In the genomic region with DNA sequence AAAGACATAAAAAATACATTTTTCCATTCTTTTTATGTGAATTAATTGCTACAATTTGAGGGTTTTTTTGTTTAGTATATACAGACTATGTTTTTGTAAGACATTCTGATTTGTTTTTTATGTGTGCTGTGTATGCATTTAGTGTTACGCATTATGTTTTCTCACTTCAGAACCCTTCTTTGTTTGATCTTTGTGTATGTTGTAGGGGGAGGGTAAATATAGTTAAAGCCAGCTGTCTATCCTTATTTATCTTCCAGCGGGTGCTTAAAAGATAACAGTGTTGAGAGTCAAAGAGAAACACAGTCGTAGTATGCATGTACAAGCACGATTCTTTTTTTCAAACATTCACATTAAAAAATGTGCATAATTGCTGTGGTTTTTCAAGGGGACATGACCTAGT, we compare ENCODE assay signal across 1 cellular context.
TF ChIP-seq lines count a peak whose summit lies in the region.

No MANE protein-coding gene starts in this region.

TF ChIP-seq in HepG2, 621 proteins besides CTCF, POLR2A, EP300 and RAD21 (continued from another document and continues in another):
- TF ChIP-seq, protein P1, sequence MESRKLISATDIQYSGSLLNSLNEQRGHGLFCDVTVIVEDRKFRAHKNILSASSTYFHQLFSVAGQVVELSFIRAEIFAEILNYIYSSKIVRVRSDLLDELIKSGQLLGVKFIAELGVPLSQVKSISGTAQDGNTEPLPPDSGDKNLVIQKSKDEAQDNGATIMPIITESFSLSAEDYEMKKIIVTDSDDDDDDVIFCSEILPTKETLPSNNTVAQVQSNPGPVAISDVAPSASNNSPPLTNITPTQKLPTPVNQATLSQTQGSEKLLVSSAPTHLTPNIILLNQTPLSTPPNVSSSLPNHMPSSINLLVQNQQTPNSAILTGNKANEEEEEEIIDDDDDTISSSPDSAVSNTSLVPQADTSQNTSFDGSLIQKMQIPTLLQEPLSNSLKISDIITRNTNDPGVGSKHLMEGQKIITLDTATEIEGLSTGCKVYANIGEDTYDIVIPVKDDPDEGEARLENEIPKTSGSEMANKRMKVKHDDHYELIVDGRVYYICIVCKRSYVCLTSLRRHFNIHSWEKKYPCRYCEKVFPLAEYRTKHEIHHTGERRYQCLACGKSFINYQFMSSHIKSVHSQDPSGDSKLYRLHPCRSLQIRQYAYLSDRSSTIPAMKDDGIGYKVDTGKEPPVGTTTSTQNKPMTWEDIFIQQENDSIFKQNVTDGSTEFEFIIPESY (CRISPR knock-in tag; IDR thresholded peaks at IDR 0.05), result no peak
- TF ChIP-seq ELF1 (CRISPR knock-in tag; IDR thresholded peaks at IDR 0.05), result no peak
- TF ChIP-seq ERF (CRISPR knock-in tag; IDR thresholded peaks at IDR 0.05), result peak; percentile 44; the same call in 1 of the 2 replicates
- TF ChIP-seq, protein P2, sequence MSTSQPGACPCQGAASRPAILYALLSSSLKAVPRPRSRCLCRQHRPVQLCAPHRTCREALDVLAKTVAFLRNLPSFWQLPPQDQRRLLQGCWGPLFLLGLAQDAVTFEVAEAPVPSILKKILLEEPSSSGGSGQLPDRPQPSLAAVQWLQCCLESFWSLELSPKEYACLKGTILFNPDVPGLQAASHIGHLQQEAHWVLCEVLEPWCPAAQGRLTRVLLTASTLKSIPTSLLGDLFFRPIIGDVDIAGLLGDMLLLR (CRISPR knock-in tag; IDR thresholded peaks at IDR 0.05), result no peak
- no peak for TF ChIP-seq NR2C2 (CRISPR knock-in tag; IDR thresholded peaks at IDR 0.05; ENCODE audit: borderline replicate concordance)
- TF ChIP-seq, protein P3, sequence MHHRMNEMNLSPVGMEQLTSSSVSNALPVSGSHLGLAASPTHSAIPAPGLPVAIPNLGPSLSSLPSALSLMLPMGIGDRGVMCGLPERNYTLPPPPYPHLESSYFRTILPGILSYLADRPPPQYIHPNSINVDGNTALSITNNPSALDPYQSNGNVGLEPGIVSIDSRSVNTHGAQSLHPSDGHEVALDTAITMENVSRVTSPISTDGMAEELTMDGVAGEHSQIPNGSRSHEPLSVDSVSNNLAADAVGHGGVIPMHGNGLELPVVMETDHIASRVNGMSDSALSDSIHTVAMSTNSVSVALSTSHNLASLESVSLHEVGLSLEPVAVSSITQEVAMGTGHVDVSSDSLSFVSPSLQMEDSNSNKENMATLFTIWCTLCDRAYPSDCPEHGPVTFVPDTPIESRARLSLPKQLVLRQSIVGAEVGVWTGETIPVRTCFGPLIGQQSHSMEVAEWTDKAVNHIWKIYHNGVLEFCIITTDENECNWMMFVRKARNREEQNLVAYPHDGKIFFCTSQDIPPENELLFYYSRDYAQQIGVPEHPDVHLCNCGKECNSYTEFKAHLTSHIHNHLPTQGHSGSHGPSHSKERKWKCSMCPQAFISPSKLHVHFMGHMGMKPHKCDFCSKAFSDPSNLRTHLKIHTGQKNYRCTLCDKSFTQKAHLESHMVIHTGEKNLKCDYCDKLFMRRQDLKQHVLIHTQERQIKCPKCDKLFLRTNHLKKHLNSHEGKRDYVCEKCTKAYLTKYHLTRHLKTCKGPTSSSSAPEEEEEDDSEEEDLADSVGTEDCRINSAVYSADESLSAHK (CRISPR knock-in tag; IDR thresholded peaks at IDR 0.05; ENCODE audit: borderline replicate concordance), result no peak
- no peak for TF ChIP-seq AGO2 (optimal IDR thresholded peaks at IDR 0.05; ENCODE audit: low read depth, low read length)
- TF ChIP-seq ZNF274 (CRISPR knock-in tag; IDR thresholded peaks at IDR 0.05), result no peak
- TF ChIP-seq MLXIP (CRISPR knock-in tag; IDR thresholded peaks at IDR 0.05; ENCODE audit: borderline replicate concordance), result no peak
- no peak for TF ChIP-seq HNRNPK (IDR thresholded peaks at IDR 0.05; ENCODE audit: low read depth, low read length, poor library complexity, severe bottlenecking)
- TF ChIP-seq, protein P4, sequence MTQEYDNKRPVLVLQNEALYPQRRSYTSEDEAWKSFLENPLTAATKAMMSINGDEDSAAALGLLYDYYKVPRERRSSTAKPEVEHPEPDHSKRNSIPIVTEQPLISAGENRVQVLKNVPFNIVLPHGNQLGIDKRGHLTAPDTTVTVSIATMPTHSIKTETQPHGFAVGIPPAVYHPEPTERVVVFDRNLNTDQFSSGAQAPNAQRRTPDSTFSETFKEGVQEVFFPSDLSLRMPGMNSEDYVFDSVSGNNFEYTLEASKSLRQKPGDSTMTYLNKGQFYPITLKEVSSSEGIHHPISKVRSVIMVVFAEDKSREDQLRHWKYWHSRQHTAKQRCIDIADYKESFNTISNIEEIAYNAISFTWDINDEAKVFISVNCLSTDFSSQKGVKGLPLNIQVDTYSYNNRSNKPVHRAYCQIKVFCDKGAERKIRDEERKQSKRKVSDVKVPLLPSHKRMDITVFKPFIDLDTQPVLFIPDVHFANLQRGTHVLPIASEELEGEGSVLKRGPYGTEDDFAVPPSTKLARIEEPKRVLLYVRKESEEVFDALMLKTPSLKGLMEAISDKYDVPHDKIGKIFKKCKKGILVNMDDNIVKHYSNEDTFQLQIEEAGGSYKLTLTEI (CRISPR knock-in tag; conservative IDR thresholded peaks at IDR 0.05), result no peak
- no peak for TF ChIP-seq MTA3 (CRISPR knock-in tag; IDR thresholded peaks at IDR 0.05)
- TF ChIP-seq ZXDC (CRISPR knock-in tag; IDR thresholded peaks at IDR 0.05), result no peak
- no peak for TF ChIP-seq ZNF180 (CRISPR knock-in tag; IDR thresholded peaks at IDR 0.05; ENCODE audit: borderline replicate concordance, low read depth)
- 0 out of 2 replicates have a peak, but pooled peaks have one; percentile 13 for TF ChIP-seq MED1 (CRISPR knock-in tag; IDR thresholded peaks at IDR 0.05)
- peak; percentile 44; the same call in 1 of the 2 replicates for TF ChIP-seq NR2F6 (IDR thresholded peaks at IDR 0.05)
- TF ChIP-seq NR2F6 (CRISPR knock-in tag; IDR thresholded peaks at IDR 0.05), result no peak
- TF ChIP-seq HDAC2 (CRISPR knock-in tag; IDR thresholded peaks at IDR 0.05), result peak; percentile 65; the same call in 1 of the 2 replicates
- 0 out of 2 replicates have a peak, but pooled peaks have one; percentile 7 for TF ChIP-seq HNF4A (CRISPR knock-in tag; IDR thresholded peaks at IDR 0.05)
- TF ChIP-seq ZNF318 (CRISPR knock-in tag; IDR thresholded peaks at IDR 0.05), result no peak
- TF ChIP-seq TAF15 (IDR thresholded peaks at IDR 0.05; ENCODE audit: low read depth, low read length, poor library complexity, severe bottlenecking), result no peak
- TF ChIP-seq XRCC5 (optimal IDR thresholded peaks at IDR 0.05; ENCODE audit: low read length), result no peak
- no peak for TF ChIP-seq MED13 (CRISPR knock-in tag; IDR thresholded peaks at IDR 0.05)
- TF ChIP-seq ZNF747 (CRISPR knock-in tag; IDR thresholded peaks at IDR 0.05; ENCODE audit: borderline replicate concordance), result no peak
- no peak for TF ChIP-seq THAP8 (CRISPR knock-in tag; IDR thresholded peaks at IDR 0.05; ENCODE audit: borderline replicate concordance)
- TF ChIP-seq SNAPC2 (CRISPR knock-in tag; IDR thresholded peaks at IDR 0.05), result 0 out of 2 replicates have a peak, but pooled peaks have one; percentile 40
- TF ChIP-seq ZNF678 (CRISPR knock-in tag; IDR thresholded peaks at IDR 0.05), result no peak
- TF ChIP-seq SRSF9 (IDR thresholded peaks at IDR 0.05; ENCODE audit: borderline replicate concordance, insufficient read depth, low read depth, low read length, poor library complexity, severe bottlenecking), result no peak
- no peak for TF ChIP-seq BATF2 (CRISPR knock-in tag; IDR thresholded peaks at IDR 0.05)
- peak; percentile 56 for TF ChIP-seq SAP130 (CRISPR knock-in tag; IDR thresholded peaks at IDR 0.05; ENCODE audit: low read depth)
- no peak for TF ChIP-seq CREBL2 (CRISPR knock-in tag; IDR thresholded peaks at IDR 0.05; ENCODE audit: borderline replicate concordance)
- no peak for TF ChIP-seq CBX5 (CRISPR knock-in tag; IDR thresholded peaks at IDR 0.05; ENCODE audit: borderline replicate concordance)
